In genomic region chr13:65555973-65556372, GRCh38 we compare ENCODE assay signal across 19 cellular contexts.
DNase-seq lines count a peak whose midpoint lies in the region; ATAC-seq and TF ChIP-seq lines count a peak whose summit lies in the region.
"Had no signal": no experiment of that assay in that cellular context is flagged by ENCODE, and none has a peak within 500 bp of the region (broad histone marks: within the 10 kb centered on the region; RNA-seq: fewer than 3 reads in every experiment).

No MANE protein-coding gene starts in this region.

- DNase-seq in NCI-H2107 treated with DMSO at 0.1 percent for 48 hours (lab: John Stamatoyannopoulos, UW; ENCODE audit: unreplicated experiment) (peak; percentile 17), NCI-H2107 (lab: John Stamatoyannopoulos, UW) (no peak), NCI-H146 (lab: John Stamatoyannopoulos, UW) (peak; percentile 94), NCI-H345 treated with DMSO at 0.1 percent for 48 hours (lab: John Stamatoyannopoulos, UW; ENCODE audit: unreplicated experiment) (peak; percentile 96), AG08395 (ENCODE audit: low spot score) (no peak), left colon (no peak)
- DNase-seq: activated CD4-positive, alpha-beta T cell treated with anti-CD3 and anti-CD28 coated beads, Interleukin-2, amount 10 ng/mL, durations not matched to agents 7 days and 5 days; activated gamma-delta T cell; activated naive CD8-positive, alpha-beta T cell treated with anti-CD3 and anti-CD28 coated beads for 36 hours; activated T-cell treated with anti-CD3 and anti-CD28 coated beads, Interleukin-2, amount 50 U/mL, for 24 hours; anterior cingulate cortex; CD4-positive, CD25-positive, alpha-beta regulatory T cell; RPMI8226; stimulated activated CD4-positive, alpha-beta T cell treated with anti-CD3 and anti-CD28 coated beads, Interleukin-1b, Interleukin-23, amount 100 ng/mL, for 48 hours had no signal

- intact Hi-C loops in left colon (cut with DNase I, micrococcal nuclease): no loop called here

- no peak for ATAC-seq in SK-N-SH treated with all-trans-retinoic acid at 6 μM for 48 hours
- no peak for ATAC-seq in GM18873 (IDR thresholded peaks at IDR 0.05; ENCODE audit: low FRiP score, unreplicated experiment)
- no peak for ATAC-seq in left colon
- ATAC-seq: gastroesophageal sphincter, GM12878, WTC11 had no signal

TF ChIP-seq in SK-N-SH treated with all-trans-retinoic acid at 6 μM for 48 hours, 23 proteins besides CTCF, POLR2A, EP300 and RAD21:
- TF ChIP-seq TCF4 (CRISPR knock-in tag; IDR thresholded peaks at IDR 0.05; ENCODE audit: borderline replicate concordance) (no peak), ISL1 (CRISPR knock-in tag; IDR thresholded peaks at IDR 0.05) (0 out of 2 replicates have a peak, but pooled peaks have one; percentile 11)

Comparison
In these comparisons a context has a peak if more than half of its experiments do, and no peak if none do; other contexts are left out.
1. DNase-seq: peak in NCI-H2107 treated with DMSO at 0.1 percent for 48 hours (single experiment), NCI-H146 (single experiment) and NCI-H345 treated with DMSO at 0.1 percent for 48 hours (single experiment); none in NCI-H2107 (single experiment), AG08395 (single experiment) and left colon (0 of 2).